In genomic region chr22:45709866-45710265, GRCh38 we compare ENCODE assay signal across 14 cellular contexts. TPM values are rescaled to one million over a fixed set of nuclear protein-coding genes. Genes with fewer than 3 reads are reported as not detected.
DNase-seq lines count a peak whose midpoint lies in the region; ATAC-seq and TF ChIP-seq lines count a peak whose summit lies in the region.
"Had no signal": no experiment of that assay in that cellular context is flagged by ENCODE, and none has a peak within 500 bp of the region (broad histone marks: within the 10 kb centered on the region; RNA-seq: fewer than 3 reads in every experiment).

No MANE protein-coding gene starts in this region.

- peaks cover 25% of the 10 kb centered on the region for H3K4me1 Mint-ChIP-seq in activated T-helper 2 cell treated with anti-CD3 and anti-CD28 coated beads, Interferon-gamma antibody, Interleukin-2, Interleukin-4, amounts not matched to agents 10 μg/mL and 5 μg/mL and 100 μg/mL, durations not matched to agents 14 hours and 24 hours and 36 hours (ENCODE audit: low read depth)
- H3K4me1 Mint-ChIP-seq in naive thymus-derived CD4-positive, alpha-beta T cell = peaks cover 19 to 47% (median 31%) of the 10 kb centered on the region in 7 donors
- no peaks in the 10 kb centered on the region for H3K4me1 Mint-ChIP-seq in glutamatergic neuron (ENCODE audit: low read depth, unreplicated experiment)

- H3K9me3 ChIP-seq in naive thymus-derived CD4-positive, alpha-beta T cell (ENCODE audit: control insufficient read depth in 2 of 3, low read length in 3 of 3) = no peaks in the 10 kb centered on the region
- H3K9me3 ChIP-seq: heart left ventricle had no signal

- H3K4me1 ChIP-seq in naive thymus-derived CD4-positive, alpha-beta T cell (ENCODE audit: control insufficient read depth in 2 of 2, insufficient read depth in 2 of 2, low read length in 2 of 2) = no peaks in the 10 kb centered on the region

- POLR2A ChIA-PET in naive thymus-derived CD4-positive, alpha-beta T cell (lab: Charles Lee) = no interaction called here

- in situ Hi-C loops in ACHN (cut with HindIII; ENCODE audit: low pct_ligation_motif_present, low pct_unique_long_range_greater_than_20kb, low sequenced_read_pairs) = no loop called here

- ATAC-seq in naive thymus-derived CD4-positive, alpha-beta T cell = no peak

- no peak overlapping the region for H3K4me3 ChIP-seq in naive thymus-derived CD4-positive, alpha-beta T cell (ENCODE audit: low read length)
- H3K4me3 ChIP-seq: heart left ventricle had no signal

- peak; percentile 24 for DNase-seq in ACHN
- DNase-seq in HCEC 1CT = peak; percentile 82
- no peak for DNase-seq in activated T-helper 2 cell treated with anti-CD3 and anti-CD28 coated beads, Interferon-gamma antibody, Interleukin-2, Interleukin-4, amounts not matched to agents 10 μg/mL and 5 μg/mL and 100 μg/mL, durations not matched to agents 14 hours and 24 hours and 36 hours (ENCODE audit: low spot score)
- DNase-seq in kidney glomerular epithelial cell (lab: John Stamatoyannopoulos, UW) = peak; percentile 61
- DNase-seq in cerebellar nuclear complex (lab: John Stamatoyannopoulos, UW) = no peak
- DNase-seq in naive thymus-derived CD4-positive, alpha-beta T cell = no peak
- DNase-seq in glutamatergic neuron = no peak
- DNase-seq in GM20000 (ENCODE audit: low spot score) = no peak
- DNase-seq: activated effector memory CD4-positive, alpha-beta T cell treated with anti-CD3 and anti-CD28 coated beads, Interleukin-2, amount 50 U/mL, for 16 hours; COR-L47; cortex of kidney; heart left ventricle; NCI-H446; Right ventricle myocardium superior had no signal

- peaks cover 0 to 24% (median 7%) of the 10 kb centered on the region in 3 experiments for H3K36me3 ChIP-seq in naive thymus-derived CD4-positive, alpha-beta T cell (ENCODE audit: control insufficient read depth in 2 of 3, insufficient read depth in 3 of 3, low read length in 3 of 3)

- peak overlapping the region; percentile 70 for H3K27ac Mint-ChIP-seq in activated T-helper 2 cell treated with anti-CD3 and anti-CD28 coated beads, Interferon-gamma antibody, Interleukin-2, Interleukin-4, amounts not matched to agents 10 μg/mL and 5 μg/mL and 100 μg/mL, durations not matched to agents 14 hours and 24 hours and 36 hours
- peak overlapping the region in 2 of 9 donors; percentile 2 to 14 for H3K27ac Mint-ChIP-seq in naive thymus-derived CD4-positive, alpha-beta T cell
- no peak overlapping the region for H3K27ac Mint-ChIP-seq in glutamatergic neuron (ENCODE audit: unreplicated experiment)

- CTCF ChIA-PET in naive thymus-derived CD4-positive, alpha-beta T cell (lab: Charles Lee) = no interaction called here

- no peak overlapping the region for H3K4me3 Mint-ChIP-seq in activated T-helper 2 cell treated with anti-CD3 and anti-CD28 coated beads, Interferon-gamma antibody, Interleukin-2, Interleukin-4, amounts not matched to agents 10 μg/mL and 5 μg/mL and 100 μg/mL, durations not matched to agents 14 hours and 24 hours and 36 hours (ENCODE audit: low read depth)
- H3K4me3 Mint-ChIP-seq in naive thymus-derived CD4-positive, alpha-beta T cell = no peak overlapping the region
- no peak overlapping the region for H3K4me3 Mint-ChIP-seq in glutamatergic neuron (ENCODE audit: unreplicated experiment)

- no peak overlapping the region for H3K27ac ChIP-seq in naive thymus-derived CD4-positive, alpha-beta T cell (ENCODE audit: low read depth, low read length)

- TF ChIP-seq CTCF in glutamatergic neuron (IDR thresholded peaks at IDR 0.05; ENCODE audit: partially characterized antibody, unreplicated experiment) = no peak
- TF ChIP-seq CTCF in GM20000 (IDR thresholded peaks at IDR 0.05; ENCODE audit: extremely low read depth, missing control alignments) = no peak

- intact Hi-C loops in activated T-helper 2 cell treated with anti-CD3 and anti-CD28 coated beads, Interferon-gamma antibody, Interleukin-2, Interleukin-4, amounts not matched to agents 10 μg/mL and 5 μg/mL and 100 μg/mL, durations not matched to agents 14 hours and 24 hours and 36 hours (cut with micrococcal nuclease) = no loop called here
- intact Hi-C loops in naive thymus-derived CD4-positive, alpha-beta T cell (cut with micrococcal nuclease) = no loop called here

- no peaks in the 10 kb centered on the region for H3K27me3 ChIP-seq in naive thymus-derived CD4-positive, alpha-beta T cell (ENCODE audit: control insufficient read depth in 2 of 2, insufficient read depth in 2 of 2, low read length in 2 of 2)
- H3K27me3 ChIP-seq: heart left ventricle had no signal

- no peaks in the 10 kb centered on the region for H3K9me3 Mint-ChIP-seq in activated T-helper 2 cell treated with anti-CD3 and anti-CD28 coated beads, Interferon-gamma antibody, Interleukin-2, Interleukin-4, amounts not matched to agents 10 μg/mL and 5 μg/mL and 100 μg/mL, durations not matched to agents 14 hours and 24 hours and 36 hours
- no peaks in the 10 kb centered on the region for H3K9me3 Mint-ChIP-seq in naive thymus-derived CD4-positive, alpha-beta T cell
- peaks cover 1% of the 10 kb centered on the region for H3K9me3 Mint-ChIP-seq in glutamatergic neuron (ENCODE audit: unreplicated experiment)

- no peaks in the 10 kb centered on the region for H3K27me3 Mint-ChIP-seq in activated T-helper 2 cell treated with anti-CD3 and anti-CD28 coated beads, Interferon-gamma antibody, Interleukin-2, Interleukin-4, amounts not matched to agents 10 μg/mL and 5 μg/mL and 100 μg/mL, durations not matched to agents 14 hours and 24 hours and 36 hours (ENCODE audit: low read depth)
- H3K27me3 Mint-ChIP-seq in naive thymus-derived CD4-positive, alpha-beta T cell = no peaks in the 10 kb centered on the region
- no peaks in the 10 kb centered on the region for H3K27me3 Mint-ChIP-seq in glutamatergic neuron (ENCODE audit: unreplicated experiment)

- peaks cover 59% of the 10 kb centered on the region for H3K36me3 Mint-ChIP-seq in activated T-helper 2 cell treated with anti-CD3 and anti-CD28 coated beads, Interferon-gamma antibody, Interleukin-2, Interleukin-4, amounts not matched to agents 10 μg/mL and 5 μg/mL and 100 μg/mL, durations not matched to agents 14 hours and 24 hours and 36 hours (ENCODE audit: low read depth)
- H3K36me3 Mint-ChIP-seq in naive thymus-derived CD4-positive, alpha-beta T cell = peaks cover 23 to 54% (median 33%) of the 10 kb centered on the region in 5 donors
- H3K36me3 Mint-ChIP-seq in glutamatergic neuron (ENCODE audit: unreplicated experiment) = no peaks in the 10 kb centered on the region

RNA-seq across cellular contexts. Expression of gene ATXN10, which starts 38.2 kb away (rescaled TPM):
- 119 and 123 TPM in 2 replicates for total RNA-seq in activated T-helper 2 cell treated with anti-CD3 and anti-CD28 coated beads, Interferon-gamma antibody, Interleukin-2, Interleukin-4, amounts not matched to agents 10 μg/mL and 5 μg/mL and 100 μg/mL, durations not matched to agents 14 hours and 24 hours and 36 hours
- total RNA-seq in naive thymus-derived CD4-positive, alpha-beta T cell = 10 to 100 TPM; 64.2 to 85.7 (median 73.1) TPM
- 100 to 1,000 TPM; 102 to 105 TPM for polyA plus RNA-seq in naive thymus-derived CD4-positive, alpha-beta T cell
- 191 TPM for total RNA-seq in glutamatergic neuron (ENCODE audit: unreplicated experiment)

Comparison
In these comparisons a context has a peak if more than half of its experiments do, and no peak if none do; other contexts are left out.
1. DNase-seq: peak in ACHN (single experiment), HCEC 1CT (single experiment) and kidney glomerular epithelial cell (single experiment); none in activated T-helper 2 cell treated with anti-CD3 and anti-CD28 coated beads, Interferon-gamma antibody, Interleukin-2, Interleukin-4, amounts not matched to agents 10 μg/mL and 5 μg/mL and 100 μg/mL, durations not matched to agents 14 hours and 24 hours and 36 hours (single experiment), cerebellar nuclear complex (0 of 2), naive thymus-derived CD4-positive, alpha-beta T cell (0 of 9), glutamatergic neuron (single experiment) and GM20000 (single experiment).